8 cellular contexts compared by ENCODE assay signal in the genomic region with DNA sequence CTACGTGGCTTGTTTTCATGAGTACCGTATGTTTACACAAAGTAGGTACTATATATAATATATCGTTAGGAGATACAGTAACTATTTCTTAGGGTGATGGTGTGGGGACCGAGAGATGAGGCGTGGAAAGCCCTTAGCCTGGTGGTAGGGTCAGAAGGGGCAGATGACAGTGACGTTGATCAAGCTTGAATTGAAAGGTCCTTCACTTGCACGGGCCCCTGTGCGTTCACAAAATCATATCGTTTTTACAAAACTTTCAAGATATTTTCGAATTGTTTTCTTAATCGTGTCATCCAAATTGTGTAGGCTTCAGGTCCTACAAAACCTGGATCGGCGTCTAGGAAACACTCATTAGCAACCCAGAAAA. TPM values are rescaled to one million over a fixed set of nuclear protein-coding genes. Genes with fewer than 3 reads are reported as not detected.
DNase-seq lines count a peak whose midpoint lies in the region; ATAC-seq and TF ChIP-seq lines count a peak whose summit lies in the region.

No MANE protein-coding gene starts in this region.

- 41% methylated on average over 13 of the region's 13 CpGs for WGBS in suprapubic skin

- H3K4me3 Mint-ChIP-seq in immature natural killer cell, result peak overlapping the region; percentile 74 to 90 (median 89)

- no peak for TF ChIP-seq CTCF in suprapubic skin (IDR thresholded peaks at IDR 0.05)

- peaks cover 0 to 2% (median 0%) of the 10 kb centered on the region in 3 donors for H3K36me3 Mint-ChIP-seq in immature natural killer cell

- H3K27ac Mint-ChIP-seq in immature natural killer cell, result peak overlapping the region; percentile 78 to 93 (median 86)

- peaks cover 2 to 11% (median 5%) of the 10 kb centered on the region in 3 donors for H3K27me3 Mint-ChIP-seq in immature natural killer cell (ENCODE audit: low read depth in 3 of 3)

- H3K9me3 ChIP-seq in adipocyte (ENCODE audit: control insufficient read depth, low read length) (no peaks in the 10 kb centered on the region), suprapubic skin (no peaks in the 10 kb centered on the region)

- TF ChIP-seq EP300 in suprapubic skin (IDR thresholded peaks at IDR 0.05), result no peak

- no peaks in the 10 kb centered on the region for H3K27me3 ChIP-seq in adipocyte (replicated peaks; ENCODE audit: control insufficient read depth, insufficient read depth, low read length)
- H3K27me3 ChIP-seq in suprapubic skin, result no peaks in the 10 kb centered on the region

- TF ChIP-seq POLR2A in suprapubic skin (IDR thresholded peaks at IDR 0.05), result no peak

- no peaks in the 10 kb centered on the region for H3K36me3 ChIP-seq in adipocyte (ENCODE audit: control insufficient read depth, insufficient read depth, low read length, severe bottlenecking)
- H3K36me3 ChIP-seq in suprapubic skin, result no peaks in the 10 kb centered on the region

- ATAC-seq in HG03439 (IDR thresholded peaks at IDR 0.05; ENCODE audit: unreplicated experiment), result no peak
- no peak for ATAC-seq in GM21360 (IDR thresholded peaks at IDR 0.05; ENCODE audit: unreplicated experiment)

- peak overlapping the region; percentile 96 for H3K27ac ChIP-seq in suprapubic skin

- H3K9ac ChIP-seq in adipocyte (ENCODE audit: low read length), result peak overlapping the region; percentile 92

- H3K4me1 ChIP-seq in adipocyte (ENCODE audit: control insufficient read depth, insufficient read depth, low read length) (peaks cover 23% of the 10 kb centered on the region), suprapubic skin (peaks cover 30% of the 10 kb centered on the region)

- H3K4me3 ChIP-seq in adipocyte (ENCODE audit: low read length) (peak overlapping the region; percentile 84), suprapubic skin (peak overlapping the region; percentile 72)

- no peaks in the 10 kb centered on the region for H3K9me3 Mint-ChIP-seq in immature natural killer cell

- peaks cover 30 to 36% of the 10 kb centered on the region in 2 donors for H3K4me1 Mint-ChIP-seq in immature natural killer cell

- DNase-seq in NCI-H748 (lab: John Stamatoyannopoulos, UW; ENCODE audit: unreplicated experiment) (peak; percentile 30), NCI-H748 treated with DMSO at 0.1 percent for 48 hours (lab: John Stamatoyannopoulos, UW) (no peak), adipocyte (ENCODE audit: low read depth) (no peak), immature natural killer cell (no peak), suprapubic skin (ENCODE audit: low spot score in 2 of 2) (no peak), GM19240 (ENCODE audit: insufficient read length, low spot score) (no peak)

RNA-seq across cellular contexts. Expression of a gene that starts 0.9 kb away (rescaled TPM):
- polyA plus RNA-seq in immature natural killer cell, result 10 to 100 TPM; 13.8 to 15.5 (median 14.3) TPM
- total RNA-seq in suprapubic skin, result 10 to 100 TPM; 22.5 to 40.8 (median 30.4) TPM
